Comparison of ENCODE assay signal across 9 cellular contexts in genomic region chrX:137194164-137194563, GRCh38.
DNase-seq lines count a peak whose midpoint lies in the region; ATAC-seq, FAIRE-seq and TF ChIP-seq lines count a peak whose summit lies in the region.
"Had no signal": no experiment of that assay in that cellular context is flagged by ENCODE, and none has a peak within 500 bp of the region (broad histone marks: within the 10 kb centered on the region; RNA-seq: fewer than 3 reads in every experiment).

No MANE protein-coding gene starts in this region.

- no peak for TF ChIP-seq POLR2A in A549 (IDR thresholded peaks at IDR 0.05; ENCODE audit: low read length)
- TF ChIP-seq POLR2A in erythroblast (IDR thresholded peaks at IDR 0.05; ENCODE audit: low read length) = no peak

- no peak for TF ChIP-seq EP300 in A549 (IDR thresholded peaks at IDR 0.05)

- ATAC-seq in A549 (peak; percentile 50 to 88; a peak in 4 of 6 replicates), HG03175 (IDR thresholded peaks at IDR 0.05; ENCODE audit: unreplicated experiment) (peak; percentile 49), HG03521 (IDR thresholded peaks at IDR 0.05; ENCODE audit: unreplicated experiment) (no peak)
- ATAC-seq in CD8-positive, alpha-beta T cell = no peak

- TF ChIP-seq CTCF in A549 (IDR thresholded peaks at IDR 0.05) (peak; percentile 29; the same call in 2 of the 3 replicates), GM10248 (IDR thresholded peaks at IDR 0.05; ENCODE audit: control extremely low read depth, extremely low read depth, low read depth, missing control alignments) (peak; percentile 32)
- no peak for TF ChIP-seq CTCF in CD8-positive, alpha-beta T cell (IDR thresholded peaks at IDR 0.05)

- H3K9me3 ChIP-seq in A549 (no peaks in the 10 kb centered on the region), SJCRH30 (replicated peaks) (no peaks in the 10 kb centered on the region)
- no peaks in the 10 kb centered on the region for H3K9me3 ChIP-seq in CD8-positive, alpha-beta T cell (ENCODE audit: low read length)

- no peaks in the 10 kb centered on the region for H3K27me3 Mint-ChIP-seq in CD8-positive, alpha-beta T cell (ENCODE audit: low read depth)
- H3K27me3 Mint-ChIP-seq: activated naive CD4-positive, alpha-beta T cell treated with anti-CD3 and anti-CD28 coated beads, Interleukin-2, amount 50 U/mL, for 24 hours had no signal

- CTCF ChIA-PET in A549 (lab: Yijun Ruan, JAX) (interaction anchor here (0.7 to 1.8 kb wide), 5 partner anchors 10 to 242 kb away, joined by 3 to 9 read pairs (median 3); no protein-coding TSS in a partner anchor), GM10248 (lab: Yijun Ruan, JAX) (interaction anchor here (0.9 to 2.1 kb wide), 5 partner anchors 11 to 27 kb away, joined by 3 to 5 read pairs (median 4); no protein-coding TSS in a partner anchor)
- CTCF ChIA-PET in CD8-positive, alpha-beta T cell (lab: Charles Lee) = interaction anchor here (1.2 kb wide), 1 partner anchor 143 kb away, joined by 3 read pairs; no protein-coding TSS in a partner anchor

- H3K4me3 ChIP-seq in A549 (no peak overlapping the region), SJCRH30 (no peak overlapping the region)
- no peak overlapping the region for H3K4me3 ChIP-seq in CD8-positive, alpha-beta T cell (ENCODE audit: low read depth, low read length)

- no peak overlapping the region for H3K27ac Mint-ChIP-seq in CD8-positive, alpha-beta T cell
- H3K27ac Mint-ChIP-seq: activated naive CD4-positive, alpha-beta T cell treated with anti-CD3 and anti-CD28 coated beads, Interleukin-2, amount 50 U/mL, for 24 hours had no signal

- WGBS in A549 (ENCODE audit: missing lambda C conversion rate) = 0% methylated on average over 3 of the region's 4 CpGs

- peak; percentile 36 for FAIRE-seq in A549 (lab: Jason Lieb, UNC)

- peaks cover 13% of the 10 kb centered on the region for H3K4me1 Mint-ChIP-seq in CD8-positive, alpha-beta T cell (ENCODE audit: low read depth)

- no peaks in the 10 kb centered on the region for H3K9me3 Mint-ChIP-seq in CD8-positive, alpha-beta T cell
- H3K9me3 Mint-ChIP-seq: activated naive CD4-positive, alpha-beta T cell treated with anti-CD3 and anti-CD28 coated beads, Interleukin-2, amount 50 U/mL, for 24 hours had no signal

- POLR2A ChIA-PET in A549 (lab: Yijun Ruan, JAX) (no interaction called here), GM10248 (lab: Yijun Ruan, JAX) (no interaction called here)
- POLR2A ChIA-PET in CD8-positive, alpha-beta T cell (lab: Charles Lee) = no interaction called here

- no peaks in the 10 kb centered on the region for H3K27me3 ChIP-seq in SJCRH30
- H3K27me3 ChIP-seq in CD8-positive, alpha-beta T cell (ENCODE audit: insufficient read depth, low read length) = no peaks in the 10 kb centered on the region

- TF ChIP-seq RAD21 in A549 (conservative IDR thresholded peaks at IDR 0.05 in 1 of 2, IDR thresholded peaks at IDR 0.05 in 1 of 2) = peak; percentile 45 to 57

- H3K36me3 ChIP-seq in SJCRH30 = no peaks in the 10 kb centered on the region
- H3K36me3 ChIP-seq in CD8-positive, alpha-beta T cell (ENCODE audit: insufficient read depth, low read length) = no peaks in the 10 kb centered on the region

- DNase-seq in A549 (ENCODE audit: low read depth in 1 of 2, low spot score in 1 of 2) = peak; percentile 5 to 42
- peak; percentile 6 for DNase-seq in GM10248 (ENCODE audit: extremely low spot score)
- peak; percentile 5 to 54 for DNase-seq in SJCRH30
- DNase-seq in erythroblast (lab: John Stamatoyannopoulos, UW) = peak; percentile 10 to 29
- DNase-seq in stimulated activated CD4-positive, alpha-beta T cell treated with anti-CD3 and anti-CD28 coated beads, Interleukin-12 subunit alpha, Interleukin-12 subunit beta, amount 100 ng/mL, for 48 hours (ENCODE audit: low read depth in 2 of 3, low spot score in 1 of 3) = peak in 2 of 3 donors; percentile 1 to 31
- DNase-seq in CD8-positive, alpha-beta T cell = no peak

- H3K36me3 Mint-ChIP-seq in CD8-positive, alpha-beta T cell = no peaks in the 10 kb centered on the region
- H3K36me3 Mint-ChIP-seq: activated naive CD4-positive, alpha-beta T cell treated with anti-CD3 and anti-CD28 coated beads, Interleukin-2, amount 50 U/mL, for 24 hours had no signal

- H3K27ac ChIP-seq in A549 (no peak overlapping the region), SJCRH30 (no peak overlapping the region)
- no peak overlapping the region for H3K27ac ChIP-seq in CD8-positive, alpha-beta T cell (ENCODE audit: low read depth, low read length)

- no peak overlapping the region for H3K4me2 ChIP-seq in A549

- intact Hi-C loops in CD8-positive, alpha-beta T cell (cut with DNase I, micrococcal nuclease) = loop anchor here (10.0 kb wide), 1 partner anchor 239 kb away; no protein-coding TSS in a partner anchor

- no peak overlapping the region for H3K4me3 Mint-ChIP-seq in CD8-positive, alpha-beta T cell
- H3K4me3 Mint-ChIP-seq: activated naive CD4-positive, alpha-beta T cell treated with anti-CD3 and anti-CD28 coated beads, Interleukin-2, amount 50 U/mL, for 24 hours had no signal

- H3K4me1 ChIP-seq in A549 (no peaks in the 10 kb centered on the region), SJCRH30 (no peaks in the 10 kb centered on the region)
- no peaks in the 10 kb centered on the region for H3K4me1 ChIP-seq in CD8-positive, alpha-beta T cell (ENCODE audit: insufficient read depth, low read length)

TF ChIP-seq in A549, 52 proteins besides CTCF, POLR2A, EP300 and RAD21:
- no peak for TF ChIP-seq BHLHE40 (IDR thresholded peaks at IDR 0.05; ENCODE audit: low read depth, low read length)
- TF ChIP-seq CBX2 (IDR thresholded peaks at IDR 0.05; ENCODE audit: borderline replicate concordance, low read depth) = no peak
- no peak for TF ChIP-seq HDAC2 (IDR thresholded peaks at IDR 0.05)
- TF ChIP-seq SMC3 (IDR thresholded peaks at IDR 0.05) = 0 out of 3 replicates have a peak, but pooled peaks have one; percentile 16
- no peak for TF ChIP-seq RCOR1 (IDR thresholded peaks at IDR 0.05; ENCODE audit: low read depth, low read length)
- TF ChIP-seq HES2 (IDR thresholded peaks at IDR 0.05) = no peak

Comparison
In these comparisons a context has a peak if more than half of its experiments do, and no peak if none do; other contexts are left out.
1. ATAC-seq: peak in A549 (2 of 2) and HG03175 (single experiment); none in HG03521 (single experiment) and CD8-positive, alpha-beta T cell (single experiment).
2. DNase-seq: peak in A549 (2 of 2), GM10248 (single experiment), SJCRH30 (2 of 2), erythroblast (2 of 2) and stimulated activated CD4-positive, alpha-beta T cell treated with anti-CD3 and anti-CD28 coated beads, Interleukin-12 subunit alpha, Interleukin-12 subunit beta, amount 100 ng/mL, for 48 hours (2 of 3); none in CD8-positive, alpha-beta T cell (0 of 7).